12 cellular contexts compared by ENCODE assay signal in genomic region chr16:81695431-81695890, GRCh38.
DNase-seq lines count a peak whose midpoint lies in the region; ATAC-seq, FAIRE-seq and TF ChIP-seq lines count a peak whose summit lies in the region.
"Had no signal": no experiment of that assay in that cellular context is flagged by ENCODE, and none has a peak within 500 bp of the region (broad histone marks: within the 10 kb centered on the region; RNA-seq: fewer than 3 reads in every experiment).

No MANE protein-coding gene starts in this region.

- peaks cover 15% of the 10 kb centered on the region; the same call in 1 of the 2 replicates for H4K20me1 ChIP-seq in HepG2 (ENCODE audit: insufficient read depth, low read length)

- TF ChIP-seq EP300 in HepG2 (IDR thresholded peaks at IDR 0.05; ENCODE audit: low read depth in 2 of 2, low read length in 2 of 2) (no peak), HepG2 (CRISPR knock-in tag; IDR thresholded peaks at IDR 0.05; ENCODE audit: borderline replicate concordance) (no peak)

- DNase-seq in right lobe of liver (no peak), HepG2 (ENCODE audit: low spot score) (no peak), dorsolateral prefrontal cortex (no peak), vagina (ENCODE audit: extremely low spot score in 2 of 2) (no peak), mesendoderm (no peak), globus pallidus (ENCODE audit: low spot score) (no peak)
- no peak for DNase-seq in naive thymus-derived CD4-positive, alpha-beta T cell
- DNase-seq in stimulated activated CD4-positive, alpha-beta T cell treated with anti-CD3 and anti-CD28 coated beads, Interleukin-2, amount 100 ng/mL, for 48 hours, result no peak
- DNase-seq: activated gamma-delta T cell; NCI-H1105 treated with DMSO at 0.1 percent for 48 hours; stimulated activated naive CD4-positive, alpha-beta T cell treated with Interleukin-2 at 50 U/mL for 16 hours had no signal

- H2BK15ac ChIP-seq in mesendoderm (replicated peaks; ENCODE audit: low read depth), result no peak overlapping the region

- H3K4me1 ChIP-seq in right lobe of liver (no peaks in the 10 kb centered on the region), HepG2 (ENCODE audit: insufficient read depth, low read length) (no peaks in the 10 kb centered on the region), vagina (peaks cover 46% of the 10 kb centered on the region), mesendoderm (ENCODE audit: control insufficient read depth, low read depth, low read length) (no peaks in the 10 kb centered on the region)
- no peaks in the 10 kb centered on the region for H3K4me1 ChIP-seq in naive thymus-derived CD4-positive, alpha-beta T cell (ENCODE audit: control insufficient read depth in 2 of 2, insufficient read depth in 2 of 2, low read length in 2 of 2)

- no peak overlapping the region for H4K8ac ChIP-seq in mesendoderm (ENCODE audit: low read depth, low read length)

- H3K9ac ChIP-seq in HepG2 (ENCODE audit: insufficient read depth, low read depth, low read length), result no peak overlapping the region
- H3K9ac ChIP-seq in mesendoderm (ENCODE audit: low read length), result no peak overlapping the region

- H3K27ac Mint-ChIP-seq in naive thymus-derived CD4-positive, alpha-beta T cell, result peak overlapping the region in 8 of 9 donors; percentile 26 to 85 (median 60)

- H3K4me3 Mint-ChIP-seq in naive thymus-derived CD4-positive, alpha-beta T cell, result no peak overlapping the region

- TF ChIP-seq POLR2A in right lobe of liver (IDR thresholded peaks at IDR 0.05) (no peak), HepG2 (IDR thresholded peaks at IDR 0.05; ENCODE audit: insufficient read depth in 1 of 2, low read depth in 2 of 2, low read length in 2 of 2) (no peak), vagina (IDR thresholded peaks at IDR 0.05) (no peak)

- FAIRE-seq in HepG2 (lab: Jason Lieb, UNC), result no peak

- peaks cover 0 to 32% (median 10%) of the 10 kb centered on the region in 4 donors for H3K36me3 ChIP-seq in right lobe of liver
- peaks cover 69 to 94% of the 10 kb centered on the region in 2 experiments for H3K36me3 ChIP-seq in HepG2 (replicated peaks in 1 of 2; ENCODE audit: control insufficient read depth in 1 of 2, insufficient read depth in 2 of 2, low read length in 2 of 2)
- peaks cover 5 to 84% (median 7%) of the 10 kb centered on the region in 3 experiments for H3K36me3 ChIP-seq in naive thymus-derived CD4-positive, alpha-beta T cell (ENCODE audit: control insufficient read depth in 2 of 3, insufficient read depth in 3 of 3, low read length in 3 of 3)
- peaks cover 0 to 47% of the 10 kb centered on the region in 2 donors for H3K36me3 ChIP-seq in vagina
- H3K36me3 ChIP-seq in mesendoderm (ENCODE audit: control insufficient read depth, insufficient read depth, low read length), result peaks cover 5% of the 10 kb centered on the region

- H3K4me2 ChIP-seq in HepG2 (ENCODE audit: low read depth, low read length) (no peak overlapping the region), mesendoderm (ENCODE audit: low read length) (no peak overlapping the region)

- no peaks in the 10 kb centered on the region for H3K9me3 Mint-ChIP-seq in naive thymus-derived CD4-positive, alpha-beta T cell

- H3K9me3 ChIP-seq in right lobe of liver (no peaks in the 10 kb centered on the region), HepG2 (ENCODE audit: low read length) (no peaks in the 10 kb centered on the region), vagina (no peaks in the 10 kb centered on the region)
- no peaks in the 10 kb centered on the region for H3K9me3 ChIP-seq in naive thymus-derived CD4-positive, alpha-beta T cell (ENCODE audit: control insufficient read depth in 2 of 3, low read length in 3 of 3)

- ATAC-seq in right lobe of liver, result peak in 3 of 4 donors; percentile 10 to 23 (median 19)
- no peak for ATAC-seq in HepG2
- ATAC-seq in naive thymus-derived CD4-positive, alpha-beta T cell, result no peak

- TF ChIP-seq CTCF in right lobe of liver (IDR thresholded peaks at IDR 0.05) (no peak), HepG2 (CRISPR knock-in tag; IDR thresholded peaks at IDR 0.05) (no peak), dorsolateral prefrontal cortex (IDR thresholded peaks at IDR 0.05 in 54 of 56, conservative IDR thresholded peaks at IDR 0.05 in 2 of 56; ENCODE audit: low read depth in 1 of 56, partially characterized antibody in 56 of 56) (no peak), vagina (IDR thresholded peaks at IDR 0.05) (no peak)

- H3K4me3 ChIP-seq in right lobe of liver, result no peak overlapping the region
- no peak overlapping the region for H3K4me3 ChIP-seq in HepG2 (replicated peaks in 1 of 3; ENCODE audit: insufficient read depth in 1 of 3, low read depth in 2 of 3, low read length in 3 of 3)
- H3K4me3 ChIP-seq in dorsolateral prefrontal cortex, result no peak overlapping the region
- no peak overlapping the region for H3K4me3 ChIP-seq in naive thymus-derived CD4-positive, alpha-beta T cell (ENCODE audit: low read length)
- no peak overlapping the region for H3K4me3 ChIP-seq in vagina
- no peak overlapping the region for H3K4me3 ChIP-seq in mesendoderm (ENCODE audit: low read length)

- no TSS peak for BruUV-seq in HepG2 (replicated peaks; lab: Mats Ljungman, UMichigan)

- no peak overlapping the region for H2AFZ ChIP-seq in HepG2 (ENCODE audit: low read length)

- no peak overlapping the region for H4K5ac ChIP-seq in mesendoderm (ENCODE audit: low read length)

- no peak overlapping the region for H2AK5ac ChIP-seq in mesendoderm (ENCODE audit: low read length)

- no peaks in the 10 kb centered on the region for H3K27me3 Mint-ChIP-seq in naive thymus-derived CD4-positive, alpha-beta T cell

- no peak overlapping the region for H2BK120ac ChIP-seq in mesendoderm (ENCODE audit: low read depth, low read length)

- H3K27ac ChIP-seq in right lobe of liver (no peak overlapping the region), HepG2 (ENCODE audit: extremely low read length, insufficient read depth, low read length) (no peak overlapping the region), dorsolateral prefrontal cortex (peak overlapping the region in 37 of 59 donors; percentile 0 to 93 (median 47)), vagina (peak overlapping the region; percentile 74), mesendoderm (ENCODE audit: low read depth, low read length) (no peak overlapping the region)
- no peak overlapping the region for H3K27ac ChIP-seq in naive thymus-derived CD4-positive, alpha-beta T cell (ENCODE audit: low read depth, low read length)
- H3K27ac ChIP-seq: HL-60 had no signal

- H3K36me3 Mint-ChIP-seq in naive thymus-derived CD4-positive, alpha-beta T cell, result peaks cover 4 to 42% (median 7%) of the 10 kb centered on the region in 5 donors

- 52% methylated on average over 7 of the region's 7 CpGs for WGBS in right lobe of liver (ENCODE audit: insufficient coverage, low coverage, low lambda C conversion rate, missing lambda C conversion rate)
- WGBS in HepG2 (ENCODE audit: low lambda C conversion rate), result 87% methylated on average over 7 of the region's 7 CpGs
- no CpG with 5 or more reads among the region's 7 CpGs for WGBS in mesendoderm (ENCODE audit: extremely low coverage, insufficient coverage, low lambda C conversion rate)

- no peak overlapping the region for H3K56ac ChIP-seq in mesendoderm (ENCODE audit: low read length)

- H2BK5ac ChIP-seq in mesendoderm (ENCODE audit: low read length), result no peak overlapping the region

- TF ChIP-seq RAD21 in HepG2 (CRISPR knock-in tag; IDR thresholded peaks at IDR 0.05), result no peak

- intact Hi-C loops in right lobe of liver (cut with DNase I), result loop anchor here in 1 of 2 donors (5.0 kb wide), 1 partner anchor 83 kb away; no protein-coding TSS in a partner anchor
- intact Hi-C loops in HepG2 (cut with micrococcal nuclease; ENCODE audit: unreplicated experiment), result no loop called here
- intact Hi-C loops in dorsolateral prefrontal cortex (cut with DNase I), result loop anchor here in 1 of 2 donors (5.0 kb wide), 1 partner anchor 73 kb away; no protein-coding TSS in a partner anchor
- intact Hi-C loops in naive thymus-derived CD4-positive, alpha-beta T cell (cut with micrococcal nuclease), result no loop called here
- intact Hi-C loops in vagina (cut with DNase I), result no loop called here

- in situ Hi-C loops in HepG2 (cut with HindIII; ENCODE audit: extremely low pct_ligation_motif_present, low pct_unique_long_range_greater_than_20kb), result no loop called here

- no peak overlapping the region for H3K4ac ChIP-seq in mesendoderm (ENCODE audit: low read depth, low read length)

- no peaks in the 10 kb centered on the region for H3K79me1 ChIP-seq in mesendoderm (ENCODE audit: low read length)

- no peak overlapping the region for H3K18ac ChIP-seq in mesendoderm (ENCODE audit: low read length)

- H3K27me3 ChIP-seq in right lobe of liver (no peaks in the 10 kb centered on the region), HepG2 (ENCODE audit: control insufficient read depth in 1 of 2, insufficient read depth in 2 of 2, low read length in 2 of 2) (no peaks in the 10 kb centered on the region), dorsolateral prefrontal cortex (no peaks in the 10 kb centered on the region), vagina (no peaks in the 10 kb centered on the region), mesendoderm (ENCODE audit: insufficient read depth, low read length, poor library complexity) (no peaks in the 10 kb centered on the region)
- H3K27me3 ChIP-seq in naive thymus-derived CD4-positive, alpha-beta T cell (ENCODE audit: control insufficient read depth in 2 of 2, insufficient read depth in 2 of 2, low read length in 2 of 2), result no peaks in the 10 kb centered on the region

- H3K23ac ChIP-seq in mesendoderm (ENCODE audit: low read length), result no peak overlapping the region

- H3K4me1 Mint-ChIP-seq in naive thymus-derived CD4-positive, alpha-beta T cell, result peaks cover 0 to 12% (median 0%) of the 10 kb centered on the region in 7 donors

- H3K79me2 ChIP-seq in HepG2 (ENCODE audit: insufficient read depth, low read length), result no peaks in the 10 kb centered on the region
- no peaks in the 10 kb centered on the region for H3K79me2 ChIP-seq in mesendoderm (ENCODE audit: control insufficient read depth, insufficient read depth, low read length)

- CTCF ChIA-PET in HepG2 (lab: Yijun Ruan, JAX; ENCODE audit: low intra/inter-chr PET ratio, low total read pairs), result no interaction called here
- CTCF ChIA-PET in naive thymus-derived CD4-positive, alpha-beta T cell (lab: Charles Lee), result no interaction called here

- POLR2A ChIA-PET in HepG2 (lab: Yijun Ruan, JAX), result no interaction called here
- POLR2A ChIA-PET in naive thymus-derived CD4-positive, alpha-beta T cell (lab: Charles Lee), result interaction anchor here (1.1 kb wide), 1 partner anchor 9 kb away, joined by 4 read pairs; no protein-coding TSS in a partner anchor

TF ChIP-seq in HepG2, 621 proteins besides CTCF, POLR2A, EP300 and RAD21 (continues in another document):
- TF ChIP-seq SALL2 (CRISPR knock-in tag; IDR thresholded peaks at IDR 0.05), result no peak
- TF ChIP-seq ZNF703 (CRISPR knock-in tag; IDR thresholded peaks at IDR 0.05; ENCODE audit: borderline replicate concordance), result no peak

Comparison
In these comparisons a context has a peak if more than half of its experiments do, and no peak if none do; other contexts are left out.
1. ATAC-seq: peak in right lobe of liver (3 of 4); none in HepG2 (single experiment) and naive thymus-derived CD4-positive, alpha-beta T cell (single experiment).
2. H3K27ac ChIP-seq: peak in dorsolateral prefrontal cortex (37 of 59) and vagina (single experiment); none in right lobe of liver (0 of 3), HepG2 (single experiment), naive thymus-derived CD4-positive, alpha-beta T cell (single experiment) and mesendoderm (single experiment).